39 cellular contexts compared by ENCODE assay signal in genomic region chr7:100991631-100992030, GRCh38. TPM values are rescaled to one million over a fixed set of nuclear protein-coding genes. Genes with fewer than 3 reads are reported as not detected.
"Had no signal": no experiment of that assay in that cellular context is flagged by ENCODE, and none has a peak within 500 bp of the region (broad histone marks: within the 10 kb centered on the region; RNA-seq: fewer than 3 reads in every experiment).

No MANE protein-coding gene starts in this region.

- H3K27me3 ChIP-seq: MG63 had no signal

- H3K36me3 ChIP-seq: MG63 had no signal

- H3K4me2 ChIP-seq: KMS-11 had no signal

- H3K9me3 ChIP-seq: MG63 had no signal

- H3K9ac ChIP-seq: KMS-11 had no signal

- H3K27ac ChIP-seq: KMS-11 had no signal

- DNase-seq: Karpas-422, Kasumi-1, KG1, MG63, MM.1S, MV-4-11, NCI-H1048, NCI-H1092, NCI-H1092 treated with DMSO at 0.1 percent for 48 hours, NCI-H1105, NCI-H1105 treated with DMSO at 0.1 percent for 48 hours, NCI-H1417, NCI-H1417 treated with DMSO at 0.1 percent for 48 hours, NCI-H1436, NCI-H1436 treated with DMSO at 0.1 percent for 48 hours, NCI-H146, NCI-H1694, NCI-H1694 treated with DMSO at 0.1 percent for 48 hours, NCI-H187, NCI-H187 treated with DMSO at 0.1 percent for 48 hours, NCI-H1930, NCI-H2029, NCI-H2029 treated with DMSO at 0.1 percent for 48 hours, NCI-H2081, NCI-H2081 treated with DMSO at 0.1 percent for 48 hours, NCI-H2107, NCI-H2171, NCI-H2171 treated with DMSO at 0.1 percent for 48 hours, NCI-H2227 treated with DMSO at 0.1 percent for 48 hours, NCI-H226, NCI-H345, NCI-H446, NCI-H446 treated with DMSO at 0.1 percent for 48 hours, NCI-H510A had no signal

- H3K4me3 ChIP-seq: MG63 had no signal

RNA-seq across cellular contexts. Expression of gene MUC12, which starts 22.3 kb away (rescaled TPM):
- total RNA-seq: MCF 10A had no signal

RNA-seq across cellular contexts. Expression of gene MUC17, which starts 28.2 kb away (rescaled TPM):
- total RNA-seq: LHCN-M2, M059J, MCF 10A, NCI-H460 had no signal

RNA-seq across cellular contexts. Expression of gene MUC3A, which starts 42.3 kb away (rescaled TPM):
- total RNA-seq: LHCN-M2, M059J, MCF 10A, NCI-H460 had no signal
